1 cellular context compared by ENCODE assay signal in the genomic region with DNA sequence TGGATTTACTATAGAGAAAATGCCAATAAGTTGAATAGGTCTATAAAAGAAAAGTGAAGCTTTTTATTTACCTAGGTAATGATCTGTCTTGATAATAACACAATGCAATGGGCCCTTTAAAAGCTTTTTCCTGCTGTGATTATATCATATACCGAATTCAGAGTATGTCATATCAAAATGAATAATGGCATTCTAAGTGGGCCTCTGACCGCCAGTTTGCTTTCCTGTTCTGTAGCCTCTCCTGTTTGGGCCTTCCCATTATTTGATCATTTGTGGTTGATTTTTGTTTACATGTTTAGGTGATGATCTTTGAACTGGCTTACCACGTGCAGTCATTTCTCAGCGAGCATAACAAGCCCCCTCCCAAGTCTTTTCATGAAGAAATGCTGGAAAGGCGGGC.
TF ChIP-seq lines count a peak whose summit lies in the region.

No MANE protein-coding gene starts in this region.

TF ChIP-seq in HEK293, 187 proteins besides CTCF, POLR2A, EP300 and RAD21 (continued from another document):
- TF ChIP-seq, protein P1, sequence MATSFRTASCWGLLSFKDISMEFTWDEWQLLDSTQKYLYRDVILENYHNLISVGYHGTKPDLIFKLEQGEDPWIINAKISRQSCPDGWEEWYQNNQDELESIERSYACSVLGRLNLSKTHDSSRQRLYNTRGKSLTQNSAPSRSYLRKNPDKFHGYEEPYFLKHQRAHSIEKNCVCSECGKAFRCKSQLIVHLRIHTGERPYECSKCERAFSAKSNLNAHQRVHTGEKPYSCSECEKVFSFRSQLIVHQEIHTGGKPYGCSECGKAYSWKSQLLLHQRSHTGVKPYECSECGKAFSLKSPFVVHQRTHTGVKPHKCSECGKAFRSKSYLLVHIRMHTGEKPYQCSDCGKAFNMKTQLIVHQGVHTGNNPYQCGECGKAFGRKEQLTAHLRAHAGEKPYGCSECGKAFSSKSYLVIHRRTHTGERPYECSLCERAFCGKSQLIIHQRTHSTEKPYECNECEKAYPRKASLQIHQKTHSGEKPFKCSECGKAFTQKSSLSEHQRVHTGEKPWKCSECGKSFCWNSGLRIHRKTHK (tag by site-specific recombination; IDR thresholded peaks at IDR 0.05): no peak
- 0 out of 2 replicates have a peak, but pooled peaks have one; percentile 19 for TF ChIP-seq ZBTB8A (tag by site-specific recombination; IDR thresholded peaks at IDR 0.05)
- TF ChIP-seq OVOL3 (tag by site-specific recombination; IDR thresholded peaks at IDR 0.05): no peak
- no peak for TF ChIP-seq ZNF16 (tag by site-specific recombination; IDR thresholded peaks at IDR 0.05; ENCODE audit: low read depth)
- TF ChIP-seq KLF7 (tag by site-specific recombination; IDR thresholded peaks at IDR 0.05; ENCODE audit: borderline replicate concordance): no peak
- TF ChIP-seq ZNF274 (IDR thresholded peaks at IDR 0.05; ENCODE audit: low read length): no peak
- TF ChIP-seq ZNF274 (tag by site-specific recombination; IDR thresholded peaks at IDR 0.05; ENCODE audit: borderline replicate concordance): no peak
- TF ChIP-seq ZNF146 (tag by site-specific recombination; IDR thresholded peaks at IDR 0.05): no peak
- no peak for TF ChIP-seq ZEB2 (tag by site-specific recombination; IDR thresholded peaks at IDR 0.05)
- TF ChIP-seq KLF10 (tag by site-specific recombination; IDR thresholded peaks at IDR 0.05): no peak
- TF ChIP-seq, protein P2, sequence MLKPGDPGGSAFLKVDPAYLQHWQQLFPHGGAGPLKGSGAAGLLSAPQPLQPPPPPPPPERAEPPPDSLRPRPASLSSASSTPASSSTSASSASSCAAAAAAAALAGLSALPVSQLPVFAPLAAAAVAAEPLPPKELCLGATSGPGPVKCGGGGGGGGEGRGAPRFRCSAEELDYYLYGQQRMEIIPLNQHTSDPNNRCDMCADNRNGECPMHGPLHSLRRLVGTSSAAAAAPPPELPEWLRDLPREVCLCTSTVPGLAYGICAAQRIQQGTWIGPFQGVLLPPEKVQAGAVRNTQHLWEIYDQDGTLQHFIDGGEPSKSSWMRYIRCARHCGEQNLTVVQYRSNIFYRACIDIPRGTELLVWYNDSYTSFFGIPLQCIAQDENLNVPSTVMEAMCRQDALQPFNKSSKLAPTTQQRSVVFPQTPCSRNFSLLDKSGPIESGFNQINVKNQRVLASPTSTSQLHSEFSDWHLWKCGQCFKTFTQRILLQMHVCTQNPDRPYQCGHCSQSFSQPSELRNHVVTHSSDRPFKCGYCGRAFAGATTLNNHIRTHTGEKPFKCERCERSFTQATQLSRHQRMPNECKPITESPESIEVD (tag by site-specific recombination; IDR thresholded peaks at IDR 0.05): peak; percentile 77
- TF ChIP-seq ZBTB17 (tag by site-specific recombination; IDR thresholded peaks at IDR 0.05): 0 out of 2 replicates have a peak, but pooled peaks have one; percentile 34
- TF ChIP-seq ZNF211 (tag by site-specific recombination; IDR thresholded peaks at IDR 0.05; ENCODE audit: low read depth): no peak
- peak; percentile 12; the same call in 1 of the 2 replicates for TF ChIP-seq SP2 (tag by site-specific recombination; IDR thresholded peaks at IDR 0.05)
- TF ChIP-seq, protein P3, sequence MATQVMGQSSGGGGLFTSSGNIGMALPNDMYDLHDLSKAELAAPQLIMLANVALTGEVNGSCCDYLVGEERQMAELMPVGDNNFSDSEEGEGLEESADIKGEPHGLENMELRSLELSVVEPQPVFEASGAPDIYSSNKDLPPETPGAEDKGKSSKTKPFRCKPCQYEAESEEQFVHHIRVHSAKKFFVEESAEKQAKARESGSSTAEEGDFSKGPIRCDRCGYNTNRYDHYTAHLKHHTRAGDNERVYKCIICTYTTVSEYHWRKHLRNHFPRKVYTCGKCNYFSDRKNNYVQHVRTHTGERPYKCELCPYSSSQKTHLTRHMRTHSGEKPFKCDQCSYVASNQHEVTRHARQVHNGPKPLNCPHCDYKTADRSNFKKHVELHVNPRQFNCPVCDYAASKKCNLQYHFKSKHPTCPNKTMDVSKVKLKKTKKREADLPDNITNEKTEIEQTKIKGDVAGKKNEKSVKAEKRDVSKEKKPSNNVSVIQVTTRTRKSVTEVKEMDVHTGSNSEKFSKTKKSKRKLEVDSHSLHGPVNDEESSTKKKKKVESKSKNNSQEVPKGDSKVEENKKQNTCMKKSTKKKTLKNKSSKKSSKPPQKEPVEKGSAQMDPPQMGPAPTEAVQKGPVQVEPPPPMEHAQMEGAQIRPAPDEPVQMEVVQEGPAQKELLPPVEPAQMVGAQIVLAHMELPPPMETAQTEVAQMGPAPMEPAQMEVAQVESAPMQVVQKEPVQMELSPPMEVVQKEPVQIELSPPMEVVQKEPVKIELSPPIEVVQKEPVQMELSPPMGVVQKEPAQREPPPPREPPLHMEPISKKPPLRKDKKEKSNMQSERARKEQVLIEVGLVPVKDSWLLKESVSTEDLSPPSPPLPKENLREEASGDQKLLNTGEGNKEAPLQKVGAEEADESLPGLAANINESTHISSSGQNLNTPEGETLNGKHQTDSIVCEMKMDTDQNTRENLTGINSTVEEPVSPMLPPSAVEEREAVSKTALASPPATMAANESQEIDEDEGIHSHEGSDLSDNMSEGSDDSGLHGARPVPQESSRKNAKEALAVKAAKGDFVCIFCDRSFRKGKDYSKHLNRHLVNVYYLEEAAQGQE (tag by site-specific recombination; IDR thresholded peaks at IDR 0.05): no peak
- TF ChIP-seq GLI2 (tag by site-specific recombination; IDR thresholded peaks at IDR 0.05; ENCODE audit: borderline replicate concordance, low read depth): no peak
- TF ChIP-seq, protein P4, sequence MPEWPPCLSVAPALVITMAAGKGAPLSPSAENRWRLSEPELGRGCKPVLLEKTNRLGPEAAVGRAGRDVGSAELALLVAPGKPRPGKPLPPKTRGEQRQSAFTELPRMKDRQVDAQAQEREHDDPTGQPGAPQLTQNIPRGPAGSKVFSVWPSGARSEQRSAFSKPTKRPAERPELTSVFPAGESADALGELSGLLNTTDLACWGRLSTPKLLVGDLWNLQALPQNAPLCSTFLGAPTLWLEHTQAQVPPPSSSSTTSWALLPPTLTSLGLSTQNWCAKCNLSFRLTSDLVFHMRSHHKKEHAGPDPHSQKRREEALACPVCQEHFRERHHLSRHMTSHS (tag by site-specific recombination; IDR thresholded peaks at IDR 0.05): 0 out of 2 replicates have a peak, but pooled peaks have one; percentile 42
- no peak for TF ChIP-seq ZNF747 (tag by site-specific recombination; IDR thresholded peaks at IDR 0.05)
- TF ChIP-seq ZNF670 (tag by site-specific recombination; IDR thresholded peaks at IDR 0.05; ENCODE audit: low read depth): no peak
- TF ChIP-seq ZNF654 (tag by site-specific recombination; IDR thresholded peaks at IDR 0.05; ENCODE audit: low read depth): no peak
- no peak for TF ChIP-seq ZNF214 (tag by site-specific recombination; IDR thresholded peaks at IDR 0.05; ENCODE audit: borderline replicate concordance)
- no peak for TF ChIP-seq PRDM1 (tag by site-specific recombination; IDR thresholded peaks at IDR 0.05)
- TF ChIP-seq, protein P5, sequence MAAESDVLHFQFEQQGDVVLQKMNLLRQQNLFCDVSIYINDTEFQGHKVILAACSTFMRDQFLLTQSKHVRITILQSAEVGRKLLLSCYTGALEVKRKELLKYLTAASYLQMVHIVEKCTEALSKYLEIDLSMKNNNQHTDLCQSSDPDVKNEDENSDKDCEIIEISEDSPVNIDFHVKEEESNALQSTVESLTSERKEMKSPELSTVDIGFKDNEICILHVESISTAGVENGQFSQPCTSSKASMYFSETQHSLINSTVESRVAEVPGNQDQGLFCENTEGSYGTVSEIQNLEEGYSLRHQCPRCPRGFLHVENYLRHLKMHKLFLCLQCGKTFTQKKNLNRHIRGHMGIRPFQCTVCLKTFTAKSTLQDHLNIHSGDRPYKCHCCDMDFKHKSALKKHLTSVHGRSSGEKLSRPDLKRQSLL (tag by site-specific recombination; IDR thresholded peaks at IDR 0.05): no peak
- TF ChIP-seq, protein P6, sequence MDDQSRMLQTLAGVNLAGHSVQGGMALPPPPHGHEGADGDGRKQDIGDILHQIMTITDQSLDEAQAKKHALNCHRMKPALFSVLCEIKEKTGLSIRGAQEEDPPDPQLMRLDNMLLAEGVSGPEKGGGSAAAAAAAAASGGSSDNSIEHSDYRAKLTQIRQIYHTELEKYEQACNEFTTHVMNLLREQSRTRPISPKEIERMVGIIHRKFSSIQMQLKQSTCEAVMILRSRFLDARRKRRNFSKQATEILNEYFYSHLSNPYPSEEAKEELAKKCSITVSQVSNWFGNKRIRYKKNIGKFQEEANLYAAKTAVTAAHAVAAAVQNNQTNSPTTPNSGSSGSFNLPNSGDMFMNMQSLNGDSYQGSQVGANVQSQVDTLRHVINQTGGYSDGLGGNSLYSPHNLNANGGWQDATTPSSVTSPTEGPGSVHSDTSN (CRISPR knock-in tag; IDR thresholded peaks at IDR 0.05): no peak
- TF ChIP-seq, protein P7, sequence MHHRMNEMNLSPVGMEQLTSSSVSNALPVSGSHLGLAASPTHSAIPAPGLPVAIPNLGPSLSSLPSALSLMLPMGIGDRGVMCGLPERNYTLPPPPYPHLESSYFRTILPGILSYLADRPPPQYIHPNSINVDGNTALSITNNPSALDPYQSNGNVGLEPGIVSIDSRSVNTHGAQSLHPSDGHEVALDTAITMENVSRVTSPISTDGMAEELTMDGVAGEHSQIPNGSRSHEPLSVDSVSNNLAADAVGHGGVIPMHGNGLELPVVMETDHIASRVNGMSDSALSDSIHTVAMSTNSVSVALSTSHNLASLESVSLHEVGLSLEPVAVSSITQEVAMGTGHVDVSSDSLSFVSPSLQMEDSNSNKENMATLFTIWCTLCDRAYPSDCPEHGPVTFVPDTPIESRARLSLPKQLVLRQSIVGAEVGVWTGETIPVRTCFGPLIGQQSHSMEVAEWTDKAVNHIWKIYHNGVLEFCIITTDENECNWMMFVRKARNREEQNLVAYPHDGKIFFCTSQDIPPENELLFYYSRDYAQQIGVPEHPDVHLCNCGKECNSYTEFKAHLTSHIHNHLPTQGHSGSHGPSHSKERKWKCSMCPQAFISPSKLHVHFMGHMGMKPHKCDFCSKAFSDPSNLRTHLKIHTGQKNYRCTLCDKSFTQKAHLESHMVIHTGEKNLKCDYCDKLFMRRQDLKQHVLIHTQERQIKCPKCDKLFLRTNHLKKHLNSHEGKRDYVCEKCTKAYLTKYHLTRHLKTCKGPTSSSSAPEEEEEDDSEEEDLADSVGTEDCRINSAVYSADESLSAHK (tag by site-specific recombination; IDR thresholded peaks at IDR 0.05): no peak
- TF ChIP-seq ZNF555 (tag by site-specific recombination; conservative IDR thresholded peaks at IDR 0.05): no peak
- no peak for TF ChIP-seq ZNF558 (tag by site-specific recombination; IDR thresholded peaks at IDR 0.05)
- no peak for TF ChIP-seq ZNF76 (tag by site-specific recombination; IDR thresholded peaks at IDR 0.05; ENCODE audit: borderline replicate concordance, low read depth)
- TF ChIP-seq GLI4 (tag by site-specific recombination; IDR thresholded peaks at IDR 0.05): no peak
TF ChIP-seq in HEK293: peak in this region for 13.
